Comparison of ENCODE assay signal across 17 cellular contexts in the genomic region with DNA sequence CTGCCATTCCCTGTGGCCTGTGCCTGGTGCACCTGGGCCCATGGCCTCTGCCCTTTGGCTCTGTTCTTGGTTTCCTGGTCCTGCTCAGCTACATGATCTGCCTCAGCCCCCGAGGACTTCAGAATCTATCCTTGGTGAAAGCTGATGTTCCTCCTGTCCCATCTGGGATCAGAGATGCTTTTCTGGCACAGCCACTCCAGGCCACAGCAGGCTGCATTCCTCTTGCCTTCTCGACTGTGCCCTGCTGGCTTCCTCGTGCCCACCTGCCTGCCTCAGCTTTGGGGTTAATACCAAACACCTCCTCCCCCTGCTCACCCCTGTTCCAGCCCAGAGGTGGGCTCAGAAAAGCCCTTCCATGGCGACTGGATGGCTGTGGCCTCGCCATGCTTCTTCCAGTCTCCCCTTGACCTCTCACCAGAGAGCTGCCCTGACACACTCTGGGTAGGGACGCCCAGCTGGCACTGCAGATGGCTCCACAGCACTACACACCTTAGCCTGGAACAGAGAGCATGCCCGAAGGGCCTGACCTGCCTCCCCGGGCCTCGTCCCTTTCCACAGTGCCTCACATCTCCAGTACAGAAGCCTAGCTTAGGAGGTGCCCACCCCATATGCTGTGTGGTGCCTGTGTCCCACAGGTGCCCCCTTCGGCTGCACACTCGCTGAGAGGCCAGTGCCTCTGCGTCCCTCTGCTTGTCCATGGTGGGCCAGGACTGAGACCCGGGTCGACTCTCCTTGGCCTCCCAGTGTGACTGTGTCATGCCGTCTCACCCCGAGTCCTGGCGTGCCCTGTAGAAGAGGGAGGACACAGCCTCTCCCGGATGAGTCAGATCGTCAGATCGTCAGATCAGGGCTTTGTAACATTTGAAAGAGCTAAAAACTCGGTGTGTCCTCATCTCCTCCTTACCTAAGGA.
A peak's percentile ranks its signal among the peaks of the same experiment; 100 is the strongest.
DNase-seq lines count a peak whose midpoint lies in the region; ATAC-seq, FAIRE-seq and TF ChIP-seq lines count a peak whose summit lies in the region.
"Had no signal": no experiment of that assay in that cellular context is flagged by ENCODE, and none has a peak within 500 bp of the region (broad histone marks: within the 10 kb centered on the region; RNA-seq: fewer than 3 reads in every experiment).

No MANE protein-coding gene starts in this region.

- POLR2A ChIA-PET in activated CD8-positive, alpha-beta T cell treated with anti-CD3 and anti-CD28 coated beads for 36 hours (lab: Charles Lee), result interaction anchor here (0.5 to 1.7 kb wide), 2 partner anchors 13 to 114 kb away, joined by 3 to 4 read pairs; no protein-coding TSS in a partner anchor

- H3K27me3 Mint-ChIP-seq in activated CD8-positive, alpha-beta T cell treated with anti-CD3 and anti-CD28 coated beads for 36 hours, result no peaks in the 10 kb centered on the region

- H3K4me1 Mint-ChIP-seq in activated CD8-positive, alpha-beta T cell treated with anti-CD3 and anti-CD28 coated beads for 36 hours (ENCODE audit: low read depth), result no peaks in the 10 kb centered on the region
- peaks cover 16% of the 10 kb centered on the region for H3K4me1 Mint-ChIP-seq in stimulated activated effector memory CD8-positive, alpha-beta T cell treated with anti-CD3 and anti-CD28 coated beads, Interleukin-12 subunit alpha, Interleukin-12 subunit beta, amount 100 ng/mL, for 72 hours

- intact Hi-C loops in activated CD8-positive, alpha-beta T cell treated with anti-CD3 and anti-CD28 coated beads for 36 hours (cut with micrococcal nuclease), result no loop called here

- CTCF ChIA-PET in activated CD8-positive, alpha-beta T cell treated with anti-CD3 and anti-CD28 coated beads for 36 hours (lab: Charles Lee), result no interaction called here

- H3K9me3 Mint-ChIP-seq in activated naive CD4-positive, alpha-beta T cell treated with anti-CD3 and anti-CD28 coated beads, Interleukin-2, amount 50 U/mL, for 72 hours, result no peaks in the 10 kb centered on the region
- H3K9me3 Mint-ChIP-seq in activated CD8-positive, alpha-beta T cell treated with anti-CD3 and anti-CD28 coated beads for 36 hours, result no peaks in the 10 kb centered on the region
- H3K9me3 Mint-ChIP-seq in stimulated activated effector memory CD8-positive, alpha-beta T cell treated with anti-CD3 and anti-CD28 coated beads, Interleukin-12 subunit alpha, Interleukin-12 subunit beta, amount 100 ng/mL, for 72 hours, result no peaks in the 10 kb centered on the region

- H3K4me3 Mint-ChIP-seq in activated CD8-positive, alpha-beta T cell treated with anti-CD3 and anti-CD28 coated beads for 36 hours, result no peak overlapping the region
- H3K4me3 Mint-ChIP-seq in stimulated activated effector memory CD8-positive, alpha-beta T cell treated with anti-CD3 and anti-CD28 coated beads, Interleukin-12 subunit alpha, Interleukin-12 subunit beta, amount 100 ng/mL, for 72 hours, result no peak overlapping the region

- FAIRE-seq in HTR-8/SVneo (lab: Jason Lieb, UNC), result no peak

- no peaks in the 10 kb centered on the region for H3K27me3 ChIP-seq in foreskin keratinocyte
- H3K27me3 ChIP-seq: cardiac muscle cell, ovary, upper lobe of left lung had no signal

- TF ChIP-seq CTCF in activated CD8-positive, alpha-beta T cell treated with anti-CD3 and anti-CD28 coated beads for 36 hours (IDR thresholded peaks at IDR 0.05), result no peak
- TF ChIP-seq CTCF in foreskin keratinocyte (conservative IDR thresholded peaks at IDR 0.05), result no peak

- ATAC-seq in activated naive CD4-positive, alpha-beta T cell treated with anti-CD3 and anti-CD28 coated beads, Interleukin-2, amount 50 U/mL, for 72 hours, result peak in 1 of 2 donors; percentile 8
- no peak for ATAC-seq in activated CD8-positive, alpha-beta T cell treated with anti-CD3 and anti-CD28 coated beads for 36 hours
- ATAC-seq in foreskin keratinocyte (peak; percentile 60), GM21515 (IDR thresholded peaks at IDR 0.05; ENCODE audit: unreplicated experiment) (no peak)
- ATAC-seq in stimulated activated effector memory CD8-positive, alpha-beta T cell treated with anti-CD3 and anti-CD28 coated beads, Interleukin-12 subunit alpha, Interleukin-12 subunit beta, amount 100 ng/mL, for 72 hours, result no peak
- ATAC-seq: lower lobe of right lung had no signal

- peak overlapping the region; percentile 45 for H3K27ac ChIP-seq in foreskin keratinocyte
- H3K27ac ChIP-seq: cardiac muscle cell, epithelial cell of prostate, lower lobe of right lung, ovary, upper lobe of left lung had no signal

- peaks cover 28 to 42% of the 10 kb centered on the region in 2 donors for H3K36me3 Mint-ChIP-seq in activated naive CD4-positive, alpha-beta T cell treated with anti-CD3 and anti-CD28 coated beads, Interleukin-2, amount 50 U/mL, for 72 hours
- H3K36me3 Mint-ChIP-seq in activated CD8-positive, alpha-beta T cell treated with anti-CD3 and anti-CD28 coated beads for 36 hours (ENCODE audit: low read depth), result peaks cover 45% of the 10 kb centered on the region
- peaks cover 100% of the 10 kb centered on the region for H3K36me3 Mint-ChIP-seq in stimulated activated effector memory CD8-positive, alpha-beta T cell treated with anti-CD3 and anti-CD28 coated beads, Interleukin-12 subunit alpha, Interleukin-12 subunit beta, amount 100 ng/mL, for 72 hours

- no peaks in the 10 kb centered on the region for H3K4me1 ChIP-seq in foreskin keratinocyte
- H3K4me1 ChIP-seq: lower lobe of right lung had no signal

- no peak for DNase-seq in activated naive CD4-positive, alpha-beta T cell treated with anti-CD3 and anti-CD28 coated beads, Interleukin-2, amount 50 U/mL, for 72 hours (ENCODE audit: low spot score in 2 of 2)
- no peak for DNase-seq in activated naive CD4-positive, alpha-beta T cell treated with Interleukin-2 at 50 U/mL for 16 hours
- no peak for DNase-seq in activated CD8-positive, alpha-beta T cell treated with anti-CD3 and anti-CD28 coated beads for 36 hours
- DNase-seq in foreskin keratinocyte (peak in 1 of 2 donors; percentile 38), NCI-H146 (lab: John Stamatoyannopoulos, UW) (no peak), HTR-8/SVneo (ENCODE audit: insufficient read length, low spot score) (no peak)
- DNase-seq in stimulated activated effector memory CD8-positive, alpha-beta T cell treated with anti-CD3 and anti-CD28 coated beads, Interleukin-12 subunit alpha, Interleukin-12 subunit beta, amount 100 ng/mL, for 72 hours (ENCODE audit: low spot score in 2 of 2), result no peak
- DNase-seq: ACHN; activated CD4-positive, CD25-positive, alpha-beta regulatory T cell treated with anti-CD3 and anti-CD28 coated beads, Interleukin-2, amount 50 U/mL, for 72 hours; lower lobe of right lung; NCI-H510A; OCI-M1; ovary had no signal

- H3K27ac Mint-ChIP-seq in activated naive CD4-positive, alpha-beta T cell treated with anti-CD3 and anti-CD28 coated beads, Interleukin-2, amount 50 U/mL, for 72 hours, result peak overlapping the region; percentile 78 to 96
- peak overlapping the region; percentile 38 for H3K27ac Mint-ChIP-seq in activated CD8-positive, alpha-beta T cell treated with anti-CD3 and anti-CD28 coated beads for 36 hours
- H3K27ac Mint-ChIP-seq in stimulated activated effector memory CD8-positive, alpha-beta T cell treated with anti-CD3 and anti-CD28 coated beads, Interleukin-12 subunit alpha, Interleukin-12 subunit beta, amount 100 ng/mL, for 72 hours, result peak overlapping the region; percentile 87
